1 cellular context compared by ENCODE assay signal in genomic region chr7:81745706-81746105, GRCh38.
TF ChIP-seq lines count a peak whose summit lies in the region.

No MANE protein-coding gene starts in this region.

TF ChIP-seq in HCT116, 20 proteins besides CTCF, POLR2A, EP300 and RAD21:
- TF ChIP-seq REST (IDR thresholded peaks at IDR 0.05; ENCODE audit: low read depth) (no peak), FOSL1 (IDR thresholded peaks at IDR 0.05; ENCODE audit: low read depth) (no peak), EZH2phosphoT487 (IDR thresholded peaks at IDR 0.05; ENCODE audit: borderline replicate concordance) (no peak), JUND (IDR thresholded peaks at IDR 0.05) (no peak), SP1 (IDR thresholded peaks at IDR 0.05; ENCODE audit: low read depth) (no peak), CBX3 (IDR thresholded peaks at IDR 0.05; ENCODE audit: low read depth) (no peak), ZFX (IDR thresholded peaks at IDR 0.05) (no peak), CEBPB (IDR thresholded peaks at IDR 0.05; ENCODE audit: low read depth) (no peak), TCF7L2 (IDR thresholded peaks at IDR 0.05; ENCODE audit: borderline replicate concordance, extremely low read depth, insufficient read depth, insufficient read length) (no peak), EGR1 (IDR thresholded peaks at IDR 0.05; ENCODE audit: low read depth) (no peak), YY1 (IDR thresholded peaks at IDR 0.05; ENCODE audit: extremely low read depth, insufficient replicate concordance, low read depth, low read length) (no peak), POLR2AphosphoS5 (IDR thresholded peaks at IDR 0.05; ENCODE audit: low read depth, low read length) (no peak), ZNF274 (IDR thresholded peaks at IDR 0.05; ENCODE audit: low read depth, low read length) (no peak), MAX (IDR thresholded peaks at IDR 0.05) (no peak), ATF3 (IDR thresholded peaks at IDR 0.05) (no peak), EZH2 (IDR thresholded peaks at IDR 0.05) (no peak), ELF1 (IDR thresholded peaks at IDR 0.05; ENCODE audit: borderline replicate concordance, low read depth) (no peak), ZBTB33 (IDR thresholded peaks at IDR 0.05; ENCODE audit: extremely low read depth, insufficient replicate concordance, low read length) (no peak)
TF ChIP-seq in HCT116: peak in this region for 0.
